In genomic region chr2:177148477-177149154, GRCh38 we compare ENCODE assay signal across 1 cellular context.
A peak's percentile ranks its signal among the peaks of the same experiment; 100 is the strongest.
TF ChIP-seq lines count a peak whose summit lies in the region.

No MANE protein-coding gene starts in this region.

TF ChIP-seq in HepG2, 621 proteins besides CTCF, POLR2A, EP300 and RAD21 (continued from another document and continues in another):
- 0 out of 2 replicates have a peak, but pooled peaks have one; percentile 29 for TF ChIP-seq SAP130 (CRISPR knock-in tag; IDR thresholded peaks at IDR 0.05; ENCODE audit: low read depth)
- TF ChIP-seq ETV5 (CRISPR knock-in tag; IDR thresholded peaks at IDR 0.05; ENCODE audit: borderline replicate concordance): peak; percentile 25; the same call in 1 of the 2 replicates
- peak in 1 of 2 experiments; percentile 48; a peak in 1 of 4 replicates for TF ChIP-seq KLF16 (CRISPR knock-in tag; IDR thresholded peaks at IDR 0.05)
- TF ChIP-seq ASH2L (IDR thresholded peaks at IDR 0.05; ENCODE audit: insufficient read length, low read depth, low read length): peak; percentile 57
- TF ChIP-seq HNF4A (CRISPR knock-in tag; IDR thresholded peaks at IDR 0.05): no peak
- TF ChIP-seq FIP1L1 (IDR thresholded peaks at IDR 0.05; ENCODE audit: borderline replicate concordance, insufficient read depth, low read depth, low read length): no peak
- 0 out of 2 replicates have a peak, but pooled peaks have one; percentile 29 for TF ChIP-seq ZBTB7B (CRISPR knock-in tag; IDR thresholded peaks at IDR 0.05)
- TF ChIP-seq CREM (IDR thresholded peaks at IDR 0.05): peak; percentile 49; the same call in 1 of the 2 replicates
- TF ChIP-seq CREM (CRISPR knock-in tag; IDR thresholded peaks at IDR 0.05): no peak
- TF ChIP-seq ARID5B (CRISPR knock-in tag; IDR thresholded peaks at IDR 0.05): peak; percentile 47; the same call in 1 of the 2 replicates
- TF ChIP-seq ZNF574 (CRISPR knock-in tag; IDR thresholded peaks at IDR 0.05): peak; percentile 41; the same call in 1 of the 2 replicates
- 0 out of 2 replicates have a peak, but pooled peaks have one; percentile 27 for TF ChIP-seq REPIN1 (CRISPR knock-in tag; IDR thresholded peaks at IDR 0.05; ENCODE audit: borderline replicate concordance, low read depth)
- peak; percentile 59; the same call in 1 of the 2 replicates for TF ChIP-seq HDAC2 (CRISPR knock-in tag; IDR thresholded peaks at IDR 0.05)
- TF ChIP-seq ZFP90 (CRISPR knock-in tag; IDR thresholded peaks at IDR 0.05; ENCODE audit: borderline replicate concordance): no peak
- TF ChIP-seq ZNF501 (CRISPR knock-in tag; IDR thresholded peaks at IDR 0.05): peak; percentile 64; the same call in 1 of the 2 replicates
- TF ChIP-seq TFDP2 (CRISPR knock-in tag; IDR thresholded peaks at IDR 0.05): peak; percentile 50; the same call in 1 of the 2 replicates
- peak; percentile 75 for TF ChIP-seq STAG1 (CRISPR knock-in tag; IDR thresholded peaks at IDR 0.05)
- TF ChIP-seq ZNF20 (CRISPR knock-in tag; IDR thresholded peaks at IDR 0.05): no peak
- TF ChIP-seq ZNF800 (CRISPR knock-in tag; IDR thresholded peaks at IDR 0.05): peak; percentile 90
- TF ChIP-seq ZNF512B (CRISPR knock-in tag; IDR thresholded peaks at IDR 0.05; ENCODE audit: borderline replicate concordance): 0 out of 2 replicates have a peak, but pooled peaks have one; percentile 43
- no peak for TF ChIP-seq ESRRA (CRISPR knock-in tag; IDR thresholded peaks at IDR 0.05; ENCODE audit: low read depth)
- TF ChIP-seq ZNF350 (CRISPR knock-in tag; IDR thresholded peaks at IDR 0.05; ENCODE audit: borderline replicate concordance, low read depth): no peak
- TF ChIP-seq KLF6 (CRISPR knock-in tag; IDR thresholded peaks at IDR 0.05): 0 out of 2 replicates have a peak, but pooled peaks have one; percentile 24
- TF ChIP-seq ZNF180 (CRISPR knock-in tag; IDR thresholded peaks at IDR 0.05; ENCODE audit: borderline replicate concordance, low read depth): no peak
- TF ChIP-seq RXRB (CRISPR knock-in tag; IDR thresholded peaks at IDR 0.05; ENCODE audit: borderline replicate concordance): 0 out of 2 replicates have a peak, but pooled peaks have one; percentile 21
- TF ChIP-seq AHR (CRISPR knock-in tag; IDR thresholded peaks at IDR 0.05): 0 out of 2 replicates have a peak, but pooled peaks have one; percentile 82
- TF ChIP-seq SMAD1 (CRISPR knock-in tag; IDR thresholded peaks at IDR 0.05; ENCODE audit: borderline replicate concordance, low read depth): 0 out of 2 replicates have a peak, but pooled peaks have one; percentile 52
- no peak for TF ChIP-seq ZKSCAN5 (CRISPR knock-in tag; IDR thresholded peaks at IDR 0.05)
- peak; percentile 77 to 92 for TF ChIP-seq HMGXB4 (CRISPR knock-in tag; IDR thresholded peaks at IDR 0.05; ENCODE audit: borderline replicate concordance in 1 of 2, low read depth in 1 of 2)
- peak; percentile 51 for TF ChIP-seq MAX (IDR thresholded peaks at IDR 0.05)
- TF ChIP-seq FOXA1 (IDR thresholded peaks at IDR 0.05): no peak
- TF ChIP-seq FOXA1 (CRISPR knock-in tag; IDR thresholded peaks at IDR 0.05): no peak
- peak; percentile 22; the same call in 1 of the 2 replicates for TF ChIP-seq GATAD1 (CRISPR knock-in tag; IDR thresholded peaks at IDR 0.05)
- TF ChIP-seq ZNF644 (CRISPR knock-in tag; IDR thresholded peaks at IDR 0.05; ENCODE audit: low read depth): 0 out of 2 replicates have a peak, but pooled peaks have one; percentile 40
- TF ChIP-seq RFX5 (IDR thresholded peaks at IDR 0.05; ENCODE audit: low read depth, low read length): no peak
- peak; percentile 97 for TF ChIP-seq XRCC5 (optimal IDR thresholded peaks at IDR 0.05; ENCODE audit: low read length)
- TF ChIP-seq ZNF580 (CRISPR knock-in tag; IDR thresholded peaks at IDR 0.05; ENCODE audit: borderline replicate concordance, low read depth): 0 out of 2 replicates have a peak, but pooled peaks have one; percentile 57
- TF ChIP-seq NFIC (IDR thresholded peaks at IDR 0.05; ENCODE audit: low read length): no peak
- TF ChIP-seq ONECUT2 (CRISPR knock-in tag; IDR thresholded peaks at IDR 0.05): peak; percentile 29; the same call in 1 of the 2 replicates
- 0 out of 2 replicates have a peak, but pooled peaks have one; percentile 25 for TF ChIP-seq BCL6 (CRISPR knock-in tag; IDR thresholded peaks at IDR 0.05)
- TF ChIP-seq MEIS1 (CRISPR knock-in tag; IDR thresholded peaks at IDR 0.05; ENCODE audit: borderline replicate concordance): no peak
- TF ChIP-seq GATAD2A (CRISPR knock-in tag; IDR thresholded peaks at IDR 0.05): peak; percentile 54
- TF ChIP-seq ZC3H4 (CRISPR knock-in tag; IDR thresholded peaks at IDR 0.05; ENCODE audit: borderline replicate concordance): no peak
- TF ChIP-seq ELF3 (CRISPR knock-in tag; IDR thresholded peaks at IDR 0.05): peak; percentile 27; the same call in 1 of the 2 replicates
- no peak for TF ChIP-seq ZNF572 (CRISPR knock-in tag; IDR thresholded peaks at IDR 0.05)
- TF ChIP-seq ZNF253 (CRISPR knock-in tag; IDR thresholded peaks at IDR 0.05; ENCODE audit: borderline replicate concordance): no peak
- TF ChIP-seq HIC2 (CRISPR knock-in tag; IDR thresholded peaks at IDR 0.05; ENCODE audit: low read depth): no peak
